In genomic region chr7:152312316-152312715, GRCh38 we compare ENCODE assay signal across 20 cellular contexts.
DNase-seq lines count a peak whose midpoint lies in the region; ATAC-seq and TF ChIP-seq lines count a peak whose summit lies in the region.
"Had no signal": no experiment of that assay in that cellular context is flagged by ENCODE, and none has a peak within 500 bp of the region (broad histone marks: within the 10 kb centered on the region; RNA-seq: fewer than 3 reads in every experiment).

No MANE protein-coding gene starts in this region.

- ATAC-seq in body of pancreas (peak; percentile 27), left lung (peak; percentile 21)
- ATAC-seq: HCT116; stimulated activated effector memory CD8-positive, alpha-beta T cell treated with anti-CD3 and anti-CD28 coated beads, Interleukin-12 subunit alpha, Interleukin-12 subunit beta, amount 100 ng/mL, for 72 hours; T-cell had no signal

- H3K36me3 ChIP-seq in body of pancreas (replicated peaks in 1 of 2; ENCODE audit: insufficient read depth in 1 of 2, low read depth in 2 of 2) (no peaks in the 10 kb centered on the region), left lung (peaks cover 0 to 36% of the 10 kb centered on the region in 2 donors)

- peaks cover 37% of the 10 kb centered on the region for H3K4me1 ChIP-seq in body of pancreas
- H3K4me1 ChIP-seq in left lung = peaks cover 10 to 30% of the 10 kb centered on the region in 2 donors

- POLR2A ChIA-PET in RWPE1 (lab: Yijun Ruan, JAX; ENCODE audit: low non-redundant PET) = no interaction called here

- H3K27me3 ChIP-seq in body of pancreas (no peaks in the 10 kb centered on the region), left lung (no peaks in the 10 kb centered on the region)

- CTCF ChIA-PET in RWPE1 (lab: Yijun Ruan, JAX) = interaction anchor here (0.6 kb wide), 1 partner anchor 1047 kb away, joined by 3 read pairs; no protein-coding TSS in a partner anchor

- H3K9me3 ChIP-seq in body of pancreas (no peaks in the 10 kb centered on the region), left lung (no peaks in the 10 kb centered on the region)

- TF ChIP-seq POLR2A in body of pancreas (IDR thresholded peaks at IDR 0.05) = no peak

- TF ChIP-seq CTCF in body of pancreas (IDR thresholded peaks at IDR 0.05) = no peak
- TF ChIP-seq CTCF in left lung (IDR thresholded peaks at IDR 0.05) = no peak
- no peak for TF ChIP-seq CTCF in RWPE1 (conservative IDR thresholded peaks at IDR 0.05; ENCODE audit: low read depth)

- peak; percentile 47 for DNase-seq in NCI-H2171 treated with DMSO at 0.1 percent for 48 hours (lab: John Stamatoyannopoulos, UW)
- DNase-seq in NCI-H2171 (lab: John Stamatoyannopoulos, UW) = no peak
- peak in 2 of 4 donors; percentile 19 to 40 for DNase-seq in body of pancreas
- DNase-seq in left lung = no peak
- DNase-seq in stromal cell of bone marrow (ENCODE audit: low read depth) = peak; percentile 8
- no peak for DNase-seq in activated CD8-positive, alpha-beta memory T cell treated with anti-CD3 and anti-CD28 coated beads, Interleukin-2, amount 50 U/mL, for 4 hours
- no peak for DNase-seq in RWPE1 (ENCODE audit: low spot score)
- DNase-seq in D341Med (ENCODE audit: low spot score) = no peak
- DNase-seq: 8988T; C1 segment of cervical spinal cord; effector memory CD4-positive, alpha-beta T cell; naive B cell; NCI-H1417 treated with DMSO at 0.1 percent for 48 hours; NCI-H2227 treated with DMSO at 0.1 percent for 48 hours; stimulated activated CD4-positive, alpha-beta T cell treated with anti-CD3 and anti-CD28 coated beads, Interleukin-12 subunit alpha, Interleukin-12 subunit beta, amount 100 ng/mL, for 4 hours; T-cell; trophoblast cell; WERI-Rb-1 had no signal

- intact Hi-C loops in body of pancreas (cut with DNase I) (no loop called here), left lung (cut with DNase I) (no loop called here)

- WGBS in body of pancreas, 2 donors = 4 to 26% methylated on average over 2 of the region's 2 CpGs

- H3K4me3 ChIP-seq in body of pancreas (no peak overlapping the region), left lung (no peak overlapping the region)

- H3K27ac ChIP-seq in body of pancreas = peak overlapping the region in 3 of 4 donors; percentile 8 to 28 (median 9)
- no peak overlapping the region for H3K27ac ChIP-seq in left lung
- H3K27ac ChIP-seq in RWPE1 = no peak overlapping the region
- H3K27ac ChIP-seq: WERI-Rb-1 had no signal

Comparison
In these comparisons a context has a peak if more than half of its experiments do, and no peak if none do; other contexts are left out.
1. DNase-seq: peak in NCI-H2171 treated with DMSO at 0.1 percent for 48 hours (single experiment) and stromal cell of bone marrow (single experiment); none in NCI-H2171 (single experiment), left lung (0 of 2), activated CD8-positive, alpha-beta memory T cell treated with anti-CD3 and anti-CD28 coated beads, Interleukin-2, amount 50 U/mL, for 4 hours (single experiment), RWPE1 (single experiment) and D341Med (single experiment).
2. H3K27ac ChIP-seq: peak in body of pancreas (3 of 4); none in left lung (0 of 2) and RWPE1 (single experiment).